In genomic region chr18:67735506-67735905, GRCh38 we compare ENCODE assay signal across 20 cellular contexts.
"Had no signal": no experiment of that assay in that cellular context is flagged by ENCODE, and none has a peak within 500 bp of the region (broad histone marks: within the 10 kb centered on the region; RNA-seq: fewer than 3 reads in every experiment).

No MANE protein-coding gene starts in this region.

- H3K27ac ChIP-seq: body of pancreas, colonic mucosa, foreskin keratinocyte, prostate gland, tibial nerve had no signal

- H3K36me3 Mint-ChIP-seq: activated naive CD8-positive, alpha-beta T cell; natural killer cell treated with Interleukin-12 subunit alpha and Interleukin-12 subunit beta and Interleukin-15 and Interleukin-18, amount 100 ng/mL, for 72 hours had no signal

- H3K36me3 ChIP-seq: colonic mucosa, prostate gland, tibial nerve had no signal

- DNase-seq: activated CD4-positive, alpha-beta T cell treated with anti-CD3 and anti-CD28 coated beads, Interleukin-2, amount 50 U/mL, for 1 hour; activated CD4-positive, CD25-positive, alpha-beta regulatory T cell; activated CD8-positive, alpha-beta memory T cell treated with anti-CD3 and anti-CD28 coated beads for 24 hours; activated gamma-delta T cell treated with Interleukin-2 at 50 U/mL for 16 hours; amygdala; body of pancreas; central memory CD4-positive, alpha-beta T cell; colonic mucosa; mesendoderm; right cardiac atrium; small intestine; stimulated activated CD4-positive, alpha-beta T cell treated with anti-CD3 and anti-CD28 coated beads, Interleukin-4, amount 100 ng/mL, for 24 hours; stimulated activated naive CD4-positive, alpha-beta T cell treated with Interleukin-2 at 50 U/mL for 16 hours; substantia nigra had no signal

- H3K4me1 ChIP-seq: body of pancreas, colonic mucosa, prostate gland, tibial nerve had no signal

- H3K27me3 Mint-ChIP-seq: activated naive CD8-positive, alpha-beta T cell; natural killer cell treated with Interleukin-12 subunit alpha and Interleukin-12 subunit beta and Interleukin-15 and Interleukin-18, amount 100 ng/mL, for 72 hours had no signal

- H3K27me3 ChIP-seq: body of pancreas, colonic mucosa, foreskin keratinocyte, tibial nerve had no signal

- ATAC-seq: body of pancreas; foreskin keratinocyte; natural killer cell treated with Interleukin-12 subunit alpha and Interleukin-12 subunit beta and Interleukin-15 and Interleukin-18, amount 100 ng/mL, for 72 hours; right cardiac atrium had no signal

- H3K4me3 ChIP-seq: body of pancreas, colonic mucosa, prostate gland, tibial nerve had no signal

- H3K27ac Mint-ChIP-seq: activated naive CD8-positive, alpha-beta T cell; natural killer cell treated with Interleukin-12 subunit alpha and Interleukin-12 subunit beta and Interleukin-15 and Interleukin-18, amount 100 ng/mL, for 72 hours had no signal

- H3K4me3 Mint-ChIP-seq: activated naive CD8-positive, alpha-beta T cell; natural killer cell treated with Interleukin-12 subunit alpha and Interleukin-12 subunit beta and Interleukin-15 and Interleukin-18, amount 100 ng/mL, for 72 hours had no signal

- H3K9me3 ChIP-seq: body of pancreas, colonic mucosa, prostate gland, tibial nerve had no signal

- FAIRE-seq: endometrium, small intestine had no signal
